7 cellular contexts compared by ENCODE assay signal in the genomic region with DNA sequence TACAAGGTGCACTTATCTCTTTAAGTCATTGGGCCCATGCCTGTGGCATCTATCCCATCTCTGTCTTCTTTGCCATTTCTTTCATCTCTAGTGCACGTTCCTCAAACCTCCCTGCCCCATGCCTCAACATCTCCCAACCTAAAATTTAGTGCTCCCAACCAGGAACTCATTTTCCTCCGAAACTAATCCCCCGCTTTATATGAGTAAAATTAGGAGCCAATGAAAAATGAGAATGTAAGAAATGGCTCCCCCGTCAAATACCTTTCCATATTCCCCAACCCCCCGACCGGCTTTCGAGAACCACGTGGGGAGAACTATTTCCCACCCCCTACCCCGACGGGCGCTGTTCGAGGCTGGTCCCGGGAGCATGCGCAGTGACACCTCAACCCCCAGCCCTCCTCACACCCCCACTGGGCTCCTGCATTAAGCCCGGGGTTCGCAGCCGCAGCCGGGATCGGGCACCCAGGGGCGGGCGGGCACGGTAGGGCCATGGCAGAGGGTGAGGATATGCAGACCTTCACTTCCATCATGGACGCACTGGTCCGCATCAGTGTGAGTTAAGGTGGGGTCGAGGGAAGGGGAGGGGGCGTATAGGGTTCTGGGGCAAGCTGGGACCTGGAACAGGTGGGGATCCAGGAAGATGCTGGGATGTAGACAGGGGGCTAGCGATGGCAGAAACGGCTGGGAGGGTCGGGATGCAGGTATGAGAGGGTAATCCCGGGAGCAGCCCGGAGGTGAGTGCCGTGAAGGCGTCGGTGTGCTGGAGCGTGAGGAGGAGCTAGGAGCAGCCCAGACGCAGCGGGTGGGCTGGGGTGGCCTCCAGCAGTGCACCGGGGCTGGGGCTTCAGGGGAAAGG. TPM values are rescaled to one million over a fixed set of nuclear protein-coding genes. Genes with fewer than 3 reads are reported as not detected.
DNase-seq lines count a peak whose midpoint lies in the region; ATAC-seq, FAIRE-seq and TF ChIP-seq lines count a peak whose summit lies in the region.

A gene with protein sequence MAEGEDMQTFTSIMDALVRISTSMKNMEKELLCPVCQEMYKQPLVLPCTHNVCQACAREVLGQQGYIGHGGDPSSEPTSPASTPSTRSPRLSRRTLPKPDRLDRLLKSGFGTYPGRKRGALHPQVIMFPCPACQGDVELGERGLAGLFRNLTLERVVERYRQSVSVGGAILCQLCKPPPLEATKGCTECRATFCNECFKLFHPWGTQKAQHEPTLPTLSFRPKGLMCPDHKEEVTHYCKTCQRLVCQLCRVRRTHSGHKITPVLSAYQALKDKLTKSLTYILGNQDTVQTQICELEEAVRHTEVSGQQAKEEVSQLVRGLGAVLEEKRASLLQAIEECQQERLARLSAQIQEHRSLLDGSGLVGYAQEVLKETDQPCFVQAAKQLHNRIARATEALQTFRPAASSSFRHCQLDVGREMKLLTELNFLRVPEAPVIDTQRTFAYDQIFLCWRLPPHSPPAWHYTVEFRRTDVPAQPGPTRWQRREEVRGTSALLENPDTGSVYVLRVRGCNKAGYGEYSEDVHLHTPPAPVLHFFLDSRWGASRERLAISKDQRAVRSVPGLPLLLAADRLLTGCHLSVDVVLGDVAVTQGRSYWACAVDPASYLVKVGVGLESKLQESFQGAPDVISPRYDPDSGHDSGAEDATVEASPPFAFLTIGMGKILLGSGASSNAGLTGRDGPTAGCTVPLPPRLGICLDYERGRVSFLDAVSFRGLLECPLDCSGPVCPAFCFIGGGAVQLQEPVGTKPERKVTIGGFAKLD (plus strand): TSS at position 372 of the 856 bp plus-strand sequence. CDS start 118 bp downstream, at position 490.

- no peaks in the 10 kb centered on the region for H3K9me3 Mint-ChIP-seq in activated CD4-positive, alpha-beta T cell treated with anti-CD3 and anti-CD28 coated beads, Interleukin-2, amount 10 ng/mL, durations not matched to agents 24 days and 14 days

- DNase-seq in GM18507 (ENCODE audit: extremely low spot score, insufficient read length, low read depth) (no peak), NCI-H2081 (lab: John Stamatoyannopoulos, UW) (peak; percentile 90 to 91), coronary artery (ENCODE audit: low spot score) (peak; percentile 75), lower leg skin (ENCODE audit: low spot score in 2 of 2) (peak in 1 of 2 donors; percentile 88)
- DNase-seq in activated CD4-positive, alpha-beta T cell treated with anti-CD3 and anti-CD28 coated beads, Interleukin-2, amount 10 ng/mL, durations not matched to agents 24 days and 14 days, result peak; percentile 92
- DNase-seq in stimulated activated CD4-positive, alpha-beta T cell treated with anti-CD3 and anti-CD28 coated beads, TNF-alpha, amount 100 ng/mL, for 4 hours (ENCODE audit: low read depth in 3 of 3), result peak; percentile 57 to 68 (median 58)

- no peak for ATAC-seq in HG03457 (IDR thresholded peaks at IDR 0.05; ENCODE audit: unreplicated experiment)

- WGBS in lower leg skin, 2 donors, result 3% methylated on average over 33 to 38 of the region's 38 CpGs

- TF ChIP-seq POLR2A in lower leg skin (IDR thresholded peaks at IDR 0.05), result no peak

- TF ChIP-seq CTCF in coronary artery (IDR thresholded peaks at IDR 0.05), result peak; percentile 5
- no peak for TF ChIP-seq CTCF in lower leg skin (IDR thresholded peaks at IDR 0.05)

- peak within 1 kb of the TSS; percentile 86 for H3K4me3 ChIP-seq in coronary artery
- peak within 1 kb of the TSS; percentile 71 for H3K4me3 ChIP-seq in lower leg skin (ENCODE audit: low read depth, poor library complexity, severe bottlenecking)

- H3K4me3 Mint-ChIP-seq in activated CD4-positive, alpha-beta T cell treated with anti-CD3 and anti-CD28 coated beads, Interleukin-2, amount 10 ng/mL, durations not matched to agents 24 days and 14 days, result peak within 1 kb of the TSS; percentile 99

- peaks cover 6% of the 10 kb centered on the region for H3K27me3 Mint-ChIP-seq in activated CD4-positive, alpha-beta T cell treated with anti-CD3 and anti-CD28 coated beads, Interleukin-2, amount 10 ng/mL, durations not matched to agents 24 days and 14 days

- H3K27ac Mint-ChIP-seq in activated CD4-positive, alpha-beta T cell treated with anti-CD3 and anti-CD28 coated beads, Interleukin-2, amount 10 ng/mL, durations not matched to agents 24 days and 14 days, result peak within 1 kb of the TSS; percentile 99

- FAIRE-seq in GM18507 (lab: Jason Lieb, UNC), result peak; percentile 5

- H3K27ac ChIP-seq in coronary artery, result peak within 1 kb of the TSS; percentile 95 to 96

- H3K4me1 Mint-ChIP-seq in activated CD4-positive, alpha-beta T cell treated with anti-CD3 and anti-CD28 coated beads, Interleukin-2, amount 10 ng/mL, durations not matched to agents 24 days and 14 days, result peaks cover 49% of the 10 kb centered on the region

- intact Hi-C loops in activated CD4-positive, alpha-beta T cell treated with anti-CD3 and anti-CD28 coated beads, Interleukin-2, amount 10 ng/mL, durations not matched to agents 24 days and 14 days (cut with micrococcal nuclease), result loop anchor here (1.0 to 5.0 kb wide), 5 partner anchors 21 to 191 kb away; a partner anchor contains a TSS
- intact Hi-C loops in lower leg skin (cut with DNase I; ENCODE audit: low total_unique reads), result no loop called here

- H3K36me3 Mint-ChIP-seq in activated CD4-positive, alpha-beta T cell treated with anti-CD3 and anti-CD28 coated beads, Interleukin-2, amount 10 ng/mL, durations not matched to agents 24 days and 14 days (ENCODE audit: low read depth), result peaks cover 37% of the 10 kb centered on the region

RNA-seq across cellular contexts. Expression of the gene that starts here (rescaled TPM):
- 9.4 and 10.7 TPM in 2 replicates for total RNA-seq in activated CD4-positive, alpha-beta T cell treated with anti-CD3 and anti-CD28 coated beads, Interleukin-2, amount 10 ng/mL, durations not matched to agents 24 days and 14 days
- total RNA-seq in lower leg skin, result 1 to 10 TPM in 1 of 4 donors, under 1 TPM in 2, not detected in 1; 0.17 to 1.2 (median 0.62) TPM
